In the genomic region with DNA sequence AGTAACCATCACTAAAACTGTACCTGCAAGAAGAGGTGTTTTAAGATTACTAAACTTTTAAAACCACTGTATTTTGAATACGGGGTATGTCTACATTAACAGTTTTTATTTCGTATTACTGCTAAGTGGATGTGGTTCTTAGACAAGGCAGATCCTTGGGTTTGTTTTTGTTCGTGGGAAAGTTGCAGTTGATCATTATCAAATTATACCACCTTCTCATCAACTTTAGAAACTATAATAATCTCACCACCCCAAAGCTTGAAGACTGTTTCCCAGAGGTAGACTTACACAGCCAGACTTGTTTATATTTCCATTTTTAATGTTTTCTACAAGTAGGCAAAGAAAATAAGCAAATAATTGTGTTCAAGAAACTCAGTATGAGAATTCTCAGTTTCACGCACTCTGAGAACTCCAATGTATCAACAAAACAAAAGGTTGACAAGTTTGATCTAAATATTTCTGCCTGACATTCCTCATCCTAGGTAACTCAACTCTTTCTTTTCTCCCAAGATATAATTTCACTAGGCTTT, we compare ENCODE assay signal across 13 cellular contexts. TPM values are rescaled to one million over a fixed set of nuclear protein-coding genes. Genes with fewer than 3 reads are reported as not detected.
"Had no signal": no experiment of that assay in that cellular context is flagged by ENCODE, and none has a peak within 500 bp of the region (broad histone marks: within the 10 kb centered on the region; RNA-seq: fewer than 3 reads in every experiment).

No MANE protein-coding gene starts in this region.

- H3K4me3 ChIP-seq: ascending aorta, esophagus squamous epithelium, thoracic aorta had no signal

- H3K4me3 Mint-ChIP-seq: activated CD4-positive, alpha-beta memory T cell treated with anti-CD3 and anti-CD28 coated beads for 36 hours; activated naive CD8-positive, alpha-beta T cell treated with anti-CD3 and anti-CD28 coated beads, Interleukin-2, amount 10 ng/mL, durations not matched to agents 7 days and 5 days; natural killer cell treated with Interleukin-12 subunit alpha and Interleukin-12 subunit beta and Interleukin-15 and Interleukin-18, amount 100 ng/mL, for 72 hours; stimulated activated naive CD8-positive, alpha-beta T cell treated with anti-CD3 and anti-CD28 coated beads, Interleukin-15, amount 100 ng/mL, for 72 hours had no signal

- H3K27ac Mint-ChIP-seq: activated CD4-positive, alpha-beta memory T cell treated with anti-CD3 and anti-CD28 coated beads for 36 hours; activated naive CD8-positive, alpha-beta T cell treated with anti-CD3 and anti-CD28 coated beads, Interleukin-2, amount 10 ng/mL, durations not matched to agents 7 days and 5 days; natural killer cell treated with Interleukin-12 subunit alpha and Interleukin-12 subunit beta and Interleukin-15 and Interleukin-18, amount 100 ng/mL, for 72 hours; stimulated activated naive CD8-positive, alpha-beta T cell treated with anti-CD3 and anti-CD28 coated beads, Interleukin-15, amount 100 ng/mL, for 72 hours had no signal

- H3K9me3 Mint-ChIP-seq: activated CD4-positive, alpha-beta memory T cell treated with anti-CD3 and anti-CD28 coated beads for 36 hours; activated naive CD8-positive, alpha-beta T cell treated with anti-CD3 and anti-CD28 coated beads, Interleukin-2, amount 10 ng/mL, durations not matched to agents 7 days and 5 days; natural killer cell treated with Interleukin-12 subunit alpha and Interleukin-12 subunit beta and Interleukin-15 and Interleukin-18, amount 100 ng/mL, for 72 hours; stimulated activated naive CD8-positive, alpha-beta T cell treated with anti-CD3 and anti-CD28 coated beads, Interleukin-15, amount 100 ng/mL, for 72 hours had no signal

- H3K4me1 ChIP-seq: ascending aorta, esophagus squamous epithelium had no signal

- ATAC-seq: natural killer cell treated with Interleukin-12 subunit alpha and Interleukin-12 subunit beta and Interleukin-15 and Interleukin-18, amount 100 ng/mL, for 72 hours; stimulated activated naive CD8-positive, alpha-beta T cell treated with anti-CD3 and anti-CD28 coated beads, Interleukin-15, amount 100 ng/mL, for 72 hours had no signal

- DNase-seq: activated CD4-positive, alpha-beta memory T cell treated with anti-CD3 and anti-CD28 coated beads for 36 hours; activated CD4-positive, alpha-beta T cell treated with anti-CD3 and anti-CD28 coated beads for 1 hour; activated naive CD8-positive, alpha-beta T cell treated with anti-CD3 and anti-CD28 coated beads, Interleukin-2, amount 10 ng/mL, durations not matched to agents 7 days and 5 days; activated T-cell treated with anti-CD3 and anti-CD28 coated beads, Interleukin-2, amount 50 U/mL, for 48 hours; esophagus squamous epithelium; foreskin fibroblast; mammary epithelial cell; stimulated activated CD4-positive, alpha-beta T cell treated with anti-CD3 and anti-CD28 coated beads, Interleukin-4, amount 100 ng/mL, for 4 hours; stimulated activated naive CD8-positive, alpha-beta T cell treated with anti-CD3 and anti-CD28 coated beads, Interleukin-15, amount 100 ng/mL, for 72 hours; T-helper 9 cell had no signal

- H3K36me3 Mint-ChIP-seq: activated CD4-positive, alpha-beta memory T cell treated with anti-CD3 and anti-CD28 coated beads for 36 hours; activated naive CD8-positive, alpha-beta T cell treated with anti-CD3 and anti-CD28 coated beads, Interleukin-2, amount 10 ng/mL, durations not matched to agents 7 days and 5 days; natural killer cell treated with Interleukin-12 subunit alpha and Interleukin-12 subunit beta and Interleukin-15 and Interleukin-18, amount 100 ng/mL, for 72 hours had no signal

- H3K27me3 ChIP-seq: ascending aorta had no signal

- H3K27ac ChIP-seq: ascending aorta, esophagus squamous epithelium, thoracic aorta had no signal

- H3K36me3 ChIP-seq: ascending aorta, esophagus squamous epithelium, thoracic aorta had no signal

- H3K4me1 Mint-ChIP-seq: activated naive CD8-positive, alpha-beta T cell treated with anti-CD3 and anti-CD28 coated beads, Interleukin-2, amount 10 ng/mL, durations not matched to agents 7 days and 5 days had no signal

- H3K9me3 ChIP-seq: ascending aorta, esophagus squamous epithelium, thoracic aorta had no signal

RNA-seq across cellular contexts. Expression of a gene that starts 36.1 kb away (rescaled TPM):
- total RNA-seq: ascending aorta had no signal
